ENCODE assay signal across 10 cellular contexts in genomic region chr20:38418509-38419204, GRCh38. TPM values are rescaled to one million over a fixed set of nuclear protein-coding genes. Genes with fewer than 3 reads are reported as not detected.
A peak's percentile ranks its signal among the peaks of the same experiment; 100 is the strongest.
DNase-seq lines count a peak whose midpoint lies in the region; ATAC-seq, FAIRE-seq and TF ChIP-seq lines count a peak whose summit lies in the region.
"Had no signal": no experiment of that assay in that cellular context is flagged by ENCODE, and none has a peak within 500 bp of the region (broad histone marks: within the 10 kb centered on the region; RNA-seq: fewer than 3 reads in every experiment).

No MANE protein-coding gene starts in this region.

- H3K4me2 ChIP-seq in mammary epithelial cell (ENCODE audit: insufficient read depth, low read depth, low read length) (no peak overlapping the region), astrocyte (ENCODE audit: low read length) (no peak overlapping the region)

- no peaks in the 10 kb centered on the region for H3K4me1 Mint-ChIP-seq in MCF 10A (ENCODE audit: insufficient read depth, unreplicated experiment)
- peaks cover 4% of the 10 kb centered on the region for H3K4me1 Mint-ChIP-seq in astrocyte (ENCODE audit: low read depth, unreplicated experiment)
- H3K4me1 Mint-ChIP-seq in CD14-positive monocyte = no peaks in the 10 kb centered on the region

- peaks cover 78% of the 10 kb centered on the region for H3K36me3 Mint-ChIP-seq in MCF 10A (ENCODE audit: insufficient read depth, unreplicated experiment)
- H3K36me3 Mint-ChIP-seq in astrocyte (ENCODE audit: low read depth, unreplicated experiment) = peaks cover 46% of the 10 kb centered on the region
- H3K36me3 Mint-ChIP-seq in CD14-positive monocyte = peaks cover 79 to 92% of the 10 kb centered on the region in 2 donors

- H3K27ac Mint-ChIP-seq in MCF 10A (ENCODE audit: low read depth, unreplicated experiment) = no peak overlapping the region
- H3K27ac Mint-ChIP-seq in astrocyte (ENCODE audit: unreplicated experiment) = no peak overlapping the region
- peak overlapping the region in 2 of 7 donors; percentile 33 to 60 for H3K27ac Mint-ChIP-seq in CD14-positive monocyte
- H3K27ac Mint-ChIP-seq: activated CD4-positive, alpha-beta memory T cell treated with anti-CD3 and anti-CD28 coated beads for 36 hours had no signal

- no peaks in the 10 kb centered on the region for H3K9me3 Mint-ChIP-seq in MCF 10A (ENCODE audit: unreplicated experiment)
- H3K9me3 Mint-ChIP-seq in astrocyte (ENCODE audit: unreplicated experiment) = no peaks in the 10 kb centered on the region
- peaks cover 0 to 4% (median 2%) of the 10 kb centered on the region in 7 donors for H3K9me3 Mint-ChIP-seq in CD14-positive monocyte
- H3K9me3 Mint-ChIP-seq: activated CD4-positive, alpha-beta memory T cell treated with anti-CD3 and anti-CD28 coated beads for 36 hours had no signal

- H3K4me3 ChIP-seq in mammary epithelial cell (replicated peaks in 1 of 3; ENCODE audit: insufficient read depth in 1 of 3, low read depth in 2 of 3, low read length in 3 of 3) = no peak overlapping the region
- H3K4me3 ChIP-seq in astrocyte (ENCODE audit: insufficient read depth, low read depth, low read length) = no peak overlapping the region
- no peak overlapping the region for H3K4me3 ChIP-seq in upper lobe of right lung

- CTCF ChIA-PET in MCF 10A (lab: Yijun Ruan, JAX) (interaction anchor here (0.6 to 2.5 kb wide), 8 partner anchors 10 to 395 kb away, joined by 3 to 15 read pairs (median 4); partner anchors contain the start of genes RALGAPB and SNHG17), mammary epithelial cell (lab: Charles Lee; ENCODE audit: low non-redundant PET) (interaction anchor here (1.0 kb wide), 1 partner anchor 10 kb away, joined by 5 read pairs; no protein-coding TSS in a partner anchor)

- H4K20me1 ChIP-seq in mammary epithelial cell (ENCODE audit: insufficient read depth, low read length) (peaks cover 6% of the 10 kb centered on the region), astrocyte (ENCODE audit: insufficient read depth, low read length) (peaks cover 55% of the 10 kb centered on the region)

- no peaks in the 10 kb centered on the region for H3K9me3 ChIP-seq in mammary epithelial cell (replicated peaks; ENCODE audit: insufficient read depth, low read length)
- no peaks in the 10 kb centered on the region for H3K9me3 ChIP-seq in astrocyte (ENCODE audit: insufficient read depth, low read depth, low read length)
- no peaks in the 10 kb centered on the region for H3K9me3 ChIP-seq in upper lobe of right lung
- H3K9me3 ChIP-seq: BE2C had no signal

- no peaks in the 10 kb centered on the region for H3K27me3 ChIP-seq in mammary epithelial cell (ENCODE audit: insufficient read depth, low read length)
- H3K27me3 ChIP-seq in astrocyte (ENCODE audit: insufficient read depth, low read length) = no peaks in the 10 kb centered on the region
- H3K27me3 ChIP-seq in upper lobe of right lung = no peaks in the 10 kb centered on the region
- H3K27me3 ChIP-seq: BE2C had no signal

- POLR2A ChIA-PET in MCF 10A (lab: Yijun Ruan, JAX) = interaction anchor here (1.0 to 3.1 kb wide), 8 partner anchors 10 to 56 kb away, joined by 3 to 24 read pairs (median 4); partner anchors contain the start of gene SNHG17

- DNase-seq in MCF 10A (ENCODE audit: unreplicated experiment) = peak; percentile 49
- no peak for DNase-seq in mammary epithelial cell
- peak; percentile 22 for DNase-seq in astrocyte (ENCODE audit: low read depth)
- peak; percentile 38 for DNase-seq in iris pigment epithelial cell (ENCODE audit: low read depth)
- no peak for DNase-seq in upper lobe of right lung
- no peak for DNase-seq in CD14-positive monocyte (ENCODE audit: low spot score)
- DNase-seq: activated CD4-positive, alpha-beta memory T cell treated with anti-CD3 and anti-CD28 coated beads for 36 hours; BE2C had no signal

- FAIRE-seq in astrocyte (lab: Jason Lieb, UNC) = no peak

- in situ Hi-C loops in mammary epithelial cell (cut with MboI; ENCODE audit: low sequenced_read_pairs in 2 of 2) = no loop called here

- dilution Hi-C loops in mammary epithelial cell (cut with HindIII; ENCODE audit: low sequenced_read_pairs) = no loop called here

- WGBS in mammary epithelial cell (ENCODE audit: low coverage, missing lambda C conversion rate) = 79% methylated on average over 4 of the region's 4 CpGs

- H3K4me1 ChIP-seq in mammary epithelial cell (ENCODE audit: insufficient read depth, low read length) = no peaks in the 10 kb centered on the region
- H3K4me1 ChIP-seq in astrocyte (ENCODE audit: insufficient read depth, low read length) = no peaks in the 10 kb centered on the region
- no peaks in the 10 kb centered on the region for H3K4me1 ChIP-seq in upper lobe of right lung
- H3K4me1 ChIP-seq: BE2C had no signal

- H3K27ac ChIP-seq in mammary epithelial cell (ENCODE audit: insufficient read depth, low read depth, low read length) (no peak overlapping the region), astrocyte (ENCODE audit: low read depth, low read length) (no peak overlapping the region), upper lobe of right lung (no peak overlapping the region)

- H3K4me3 Mint-ChIP-seq in MCF 10A (ENCODE audit: unreplicated experiment) (no peak overlapping the region), astrocyte (ENCODE audit: unreplicated experiment) (no peak overlapping the region), CD14-positive monocyte (no peak overlapping the region)
- H3K4me3 Mint-ChIP-seq: activated CD4-positive, alpha-beta memory T cell treated with anti-CD3 and anti-CD28 coated beads for 36 hours had no signal

- BruUV-seq in MCF 10A (replicated peaks; lab: Mats Ljungman, UMichigan) (TSS peak; percentile 1), mammary epithelial cell (replicated peaks; lab: Mats Ljungman, UMichigan) (no TSS peak)

- H3K27me3 Mint-ChIP-seq in MCF 10A (ENCODE audit: insufficient read depth, unreplicated experiment) (no peaks in the 10 kb centered on the region), astrocyte (ENCODE audit: low read depth, unreplicated experiment) (no peaks in the 10 kb centered on the region), CD14-positive monocyte (ENCODE audit: low read depth in 3 of 3) (peaks cover 0 to 5% (median 0%) of the 10 kb centered on the region in 3 donors)
- H3K27me3 Mint-ChIP-seq: activated CD4-positive, alpha-beta memory T cell treated with anti-CD3 and anti-CD28 coated beads for 36 hours had no signal

- ATAC-seq in upper lobe of right lung (peak; percentile 63), GM19324 (IDR thresholded peaks at IDR 0.05; ENCODE audit: low FRiP score, unreplicated experiment) (no peak), GM21423 (IDR thresholded peaks at IDR 0.05; ENCODE audit: unreplicated experiment) (no peak)

- intact Hi-C loops in MCF 10A (cut with micrococcal nuclease) = no loop called here
- intact Hi-C loops in mammary epithelial cell (cut with micrococcal nuclease) = no loop called here
- intact Hi-C loops in upper lobe of right lung (cut with DNase I) = no loop called here
- intact Hi-C loops in CD14-positive monocyte (cut with micrococcal nuclease) = loop anchor here in 1 of 2 donors (10.0 kb wide), 1 partner anchor 184 kb away; no protein-coding TSS in a partner anchor

- TF ChIP-seq CTCF in MCF 10A (IDR thresholded peaks at IDR 0.05; ENCODE audit: unreplicated experiment) = no peak
- TF ChIP-seq CTCF in mammary epithelial cell (conservative IDR thresholded peaks at IDR 0.05 in 1 of 2, IDR thresholded peaks at IDR 0.05 in 1 of 2; ENCODE audit: extremely low read depth in 1 of 2, insufficient read depth in 1 of 2, low read depth in 1 of 2, low read length in 2 of 2) = no peak
- no peak for TF ChIP-seq CTCF in astrocyte (IDR thresholded peaks at IDR 0.05; ENCODE audit: insufficient read depth, low read depth, low read length)
- no peak for TF ChIP-seq CTCF in upper lobe of right lung (IDR thresholded peaks at IDR 0.05)
- no peak for TF ChIP-seq CTCF in CD14-positive monocyte (IDR thresholded peaks at IDR 0.05)

- H3K36me3 ChIP-seq in mammary epithelial cell (ENCODE audit: insufficient read depth, low read length) (peaks cover 48% of the 10 kb centered on the region), astrocyte (ENCODE audit: insufficient read depth, low read length) (peaks cover 55% of the 10 kb centered on the region), upper lobe of right lung (peaks cover 62% of the 10 kb centered on the region)

- H3K79me2 ChIP-seq in mammary epithelial cell (ENCODE audit: insufficient read depth, low read length) (peaks cover 32% of the 10 kb centered on the region), astrocyte (ENCODE audit: insufficient read depth, low read length) (peaks cover 22% of the 10 kb centered on the region)

- H3K9ac ChIP-seq in mammary epithelial cell (ENCODE audit: insufficient read depth, low read length) (no peak overlapping the region), astrocyte (ENCODE audit: low read length) (no peak overlapping the region)

- no peak overlapping the region for H2AFZ ChIP-seq in mammary epithelial cell (ENCODE audit: low read depth, low read length)
- H2AFZ ChIP-seq in astrocyte (ENCODE audit: low read depth, low read length) = no peak overlapping the region

RNA-seq across cellular contexts. Expression of gene SNHG17, which starts 16.5 kb away (rescaled TPM):
- 83.6 and 133 TPM in 2 replicates for total RNA-seq in MCF 10A (2022)
- 100 to 1,000 TPM in 1 of 2 donors, 1 to 10 TPM in 1; 8.0 to 109 TPM for total RNA-seq in mammary epithelial cell
- polyA plus RNA-seq in mammary epithelial cell = 28.6 TPM
- polyA minus RNA-seq in mammary epithelial cell = 37.7 TPM
- total RNA-seq in astrocyte = 34.2 and 39.3 TPM in 2 replicates
- total RNA-seq in upper lobe of right lung = 23.8 TPM
- 10 to 100 TPM; 10.1 to 29.2 TPM for polyA plus RNA-seq in CD14-positive monocyte

RNA-seq across cellular contexts. Expression of gene RALGAPB, which starts 54.0 kb away (rescaled TPM):
- 33.8 and 37.3 TPM in 2 replicates for total RNA-seq in MCF 10A (2022)
- total RNA-seq in mammary epithelial cell = 10 to 100 TPM; 42.3 to 54.7 TPM
- 13.2 TPM for polyA plus RNA-seq in mammary epithelial cell
- 26.8 TPM for polyA minus RNA-seq in mammary epithelial cell
- 39.0 and 40.2 TPM in 2 replicates for total RNA-seq in astrocyte
- total RNA-seq in upper lobe of right lung = 35.4 TPM
- polyA plus RNA-seq in CD14-positive monocyte = 1 to 10 TPM; 4.7 to 6.1 TPM

Comparison
In these comparisons a context has a peak if more than half of its experiments do, and no peak if none do; other contexts are left out.
1. DNase-seq: peak in MCF 10A (single experiment), astrocyte (single experiment) and iris pigment epithelial cell (single experiment); none in mammary epithelial cell (single experiment), upper lobe of right lung (single experiment) and CD14-positive monocyte (single experiment).